In the genomic region with DNA sequence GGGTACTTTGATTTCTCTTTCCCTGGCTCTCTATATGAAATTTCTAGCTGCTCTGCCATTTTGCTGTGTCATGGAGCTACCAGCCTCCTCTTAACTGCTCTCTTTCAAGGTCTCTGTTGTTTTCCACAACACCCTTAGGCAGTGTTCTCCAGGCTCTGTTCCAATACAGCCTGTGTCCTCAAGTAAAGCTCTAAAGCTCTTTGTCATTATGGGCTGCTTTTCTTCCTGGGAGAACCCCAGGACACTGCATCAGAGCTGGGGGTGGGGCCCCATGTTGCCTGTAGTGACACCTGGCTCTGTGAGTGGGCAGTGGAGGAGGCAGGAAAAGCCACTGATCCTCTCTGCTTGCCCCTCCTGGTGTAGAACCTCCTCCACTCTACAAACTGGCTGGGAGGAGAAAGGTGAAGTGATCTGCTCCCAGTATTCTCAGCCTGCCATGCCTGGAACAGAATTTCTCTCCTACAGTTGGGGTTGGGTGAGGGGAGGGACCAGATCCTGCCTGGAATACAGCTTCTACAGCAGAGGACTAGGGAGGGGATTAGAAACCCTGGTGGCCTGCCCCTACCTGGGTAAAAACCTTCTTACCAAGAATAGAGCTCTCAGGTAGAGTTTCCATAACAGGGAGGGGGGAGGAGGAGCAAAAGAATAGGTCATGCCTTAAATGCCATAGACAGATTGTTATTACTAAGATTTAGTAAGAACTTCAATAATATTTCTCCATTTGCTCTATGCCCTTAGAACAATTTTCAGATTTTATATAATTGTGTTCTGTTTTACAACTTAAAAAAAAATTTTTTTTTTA, we compare ENCODE assay signal across 10 cellular contexts. TPM values are rescaled to one million over a fixed set of nuclear protein-coding genes. Genes with fewer than 3 reads are reported as not detected.
DNase-seq lines count a peak whose midpoint lies in the region; ATAC-seq and TF ChIP-seq lines count a peak whose summit lies in the region.
"Had no signal": no experiment of that assay in that cellular context is flagged by ENCODE, and none has a peak within 500 bp of the region (broad histone marks: within the 10 kb centered on the region; RNA-seq: fewer than 3 reads in every experiment).

No MANE protein-coding gene starts in this region.

- no peak overlapping the region for H3K27ac ChIP-seq in PC-3 (ENCODE audit: low read length)
- peak overlapping the region; percentile 52 to 81 (median 72) for H3K27ac ChIP-seq in esophagus squamous epithelium
- no peak overlapping the region for H3K27ac ChIP-seq in parathyroid adenoma
- H3K27ac ChIP-seq: ovary had no signal

- no peaks in the 10 kb centered on the region for H4K20me1 ChIP-seq in PC-3 (ENCODE audit: low read length)

- ATAC-seq in PC-3: no peak
- ATAC-seq in GM19035 (IDR thresholded peaks at IDR 0.05; ENCODE audit: unreplicated experiment): no peak

- peak overlapping the region; percentile 53; the same call in 1 of the 2 replicates for H2AFZ ChIP-seq in PC-3 (ENCODE audit: low read length)
- H2AFZ ChIP-seq in parathyroid adenoma: peak overlapping the region; percentile 42

- H3K36me3 ChIP-seq in PC-3 (ENCODE audit: low read depth, low read length) (no peaks in the 10 kb centered on the region), esophagus squamous epithelium (no peaks in the 10 kb centered on the region), parathyroid adenoma (ENCODE audit: control insufficient read depth, insufficient read depth, low read length) (no peaks in the 10 kb centered on the region)
- H3K36me3 ChIP-seq: ovary had no signal

- no peak overlapping the region for H3K4me3 ChIP-seq in PC-3 (ENCODE audit: low read length)
- H3K4me3 ChIP-seq in esophagus squamous epithelium: no peak overlapping the region
- H3K4me3 ChIP-seq in parathyroid adenoma (ENCODE audit: low read depth, low read length): no peak overlapping the region
- H3K4me3 ChIP-seq: ovary had no signal

- H3K79me2 ChIP-seq in PC-3 (ENCODE audit: low read length) (no peaks in the 10 kb centered on the region), parathyroid adenoma (no peaks in the 10 kb centered on the region)

- no TSS peak for BruUV-seq in PC-3 (replicated peaks; lab: Mats Ljungman, UMichigan)

- POLR2A ChIA-PET in PC-3 (lab: Charles Lee; ENCODE audit: unreplicated experiment): no interaction called here

- CTCF ChIA-PET in PC-3 (lab: Charles Lee): no interaction called here

- DNase-seq in NCI-H2029 (lab: John Stamatoyannopoulos, UW) (peak; percentile 41), NCI-H2029 treated with DMSO at 0.1 percent for 48 hours (lab: John Stamatoyannopoulos, UW) (no peak), PC-3 (peak; percentile 4), esophagus squamous epithelium (lab: John Stamatoyannopoulos, UW) (no peak), AG20443 (ENCODE audit: low spot score) (no peak), activated gamma-delta T cell (lab: John Stamatoyannopoulos, UW) (no peak)
- DNase-seq: NCI-H1694 treated with DMSO at 0.1 percent for 48 hours, ovary had no signal

- no peaks in the 10 kb centered on the region; the same call in 1 of the 2 replicates for H3K4me1 ChIP-seq in PC-3 (ENCODE audit: insufficient read depth, low read length)
- peaks cover 4 to 16% (median 6%) of the 10 kb centered on the region in 3 donors for H3K4me1 ChIP-seq in esophagus squamous epithelium
- H3K4me1 ChIP-seq in parathyroid adenoma: no peaks in the 10 kb centered on the region

- no peak for TF ChIP-seq CTCF in PC-3 (conservative IDR thresholded peaks at IDR 0.05; ENCODE audit: low read depth, low read length)
- TF ChIP-seq CTCF in esophagus squamous epithelium (IDR thresholded peaks at IDR 0.05): no peak
- TF ChIP-seq CTCF in parathyroid adenoma (IDR thresholded peaks at IDR 0.05): no peak

- peaks cover 11% of the 10 kb centered on the region; the same call in 1 of the 2 replicates for H3K9me3 ChIP-seq in PC-3 (ENCODE audit: low read length)
- peaks cover 0 to 8% (median 5%) of the 10 kb centered on the region in 3 donors for H3K9me3 ChIP-seq in esophagus squamous epithelium
- no peaks in the 10 kb centered on the region for H3K9me3 ChIP-seq in parathyroid adenoma (ENCODE audit: control insufficient read depth, low read length)

- TF ChIP-seq POLR2A in esophagus squamous epithelium (IDR thresholded peaks at IDR 0.05): no peak

- H3F3A ChIP-seq in PC-3 (ENCODE audit: low read length, unreplicated experiment): no peaks in the 10 kb centered on the region

- no peaks in the 10 kb centered on the region for H3K9me2 ChIP-seq in PC-3 (replicated peaks; ENCODE audit: low read length)

- H3K27me3 ChIP-seq in PC-3 (ENCODE audit: low read length): no peaks in the 10 kb centered on the region
- H3K27me3 ChIP-seq in esophagus squamous epithelium: peaks cover 0 to 5% (median 0%) of the 10 kb centered on the region in 4 donors
- H3K27me3 ChIP-seq in parathyroid adenoma (ENCODE audit: control insufficient read depth, insufficient read depth, low read length): no peaks in the 10 kb centered on the region
- H3K27me3 ChIP-seq: ovary had no signal

- H3K4me2 ChIP-seq in PC-3 (ENCODE audit: low read length) (no peak overlapping the region), parathyroid adenoma (ENCODE audit: low read length) (no peak overlapping the region)

- H3K9ac ChIP-seq in PC-3 (ENCODE audit: low read length): no peak overlapping the region
- no peak overlapping the region for H3K9ac ChIP-seq in parathyroid adenoma

- intact Hi-C loops in PC-3 (cut with micrococcal nuclease): no loop called here
- intact Hi-C loops in esophagus squamous epithelium (cut with DNase I): no loop called here

RNA-seq across cellular contexts. Expression of gene TSPAN33, which starts 33.7 kb away (rescaled TPM):
- total RNA-seq in PC-3 (2014; rRNA removed) (23.7 and 26.4 TPM in 2 replicates), esophagus squamous epithelium (1 to 10 TPM in 3 of 4 donors, under 1 TPM in 1; 0.44 to 5.9 (median 4.0) TPM)

RNA-seq across cellular contexts. Expression of gene TNPO3, which starts 55.9 kb away (rescaled TPM):
- total RNA-seq in PC-3 (2014; rRNA removed): 55.9 and 57.3 TPM in 2 replicates
- total RNA-seq in esophagus squamous epithelium: 10 to 100 TPM; 26.4 to 49.6 (median 39.3) TPM

Comparison
In these comparisons a context has a peak if more than half of its experiments do, and no peak if none do; other contexts are left out.
1. DNase-seq: peak in NCI-H2029 (single experiment) and PC-3 (single experiment); none in NCI-H2029 treated with DMSO at 0.1 percent for 48 hours (single experiment), esophagus squamous epithelium (single experiment), AG20443 (single experiment) and activated gamma-delta T cell (single experiment).
2. H3K27ac ChIP-seq: peak in esophagus squamous epithelium (4 of 4); none in PC-3 (single experiment) and parathyroid adenoma (single experiment).